7 cellular contexts compared by ENCODE assay signal in genomic region chr2:119223521-119224390, GRCh38. TPM values are rescaled to one million over a fixed set of nuclear protein-coding genes. Genes with fewer than 3 reads are reported as not detected.
DNase-seq lines count a peak whose midpoint lies in the region; ATAC-seq and TF ChIP-seq lines count a peak whose summit lies in the region.

TSS of gene STEAP3 (plus strand) at chr2:119223834. CDS start at chr2:119231013, 7,179 bp downstream.

- no peaks in the 10 kb centered on the region for H4K20me1 ChIP-seq in PC-3 (ENCODE audit: low read length)

- intact Hi-C loops in PC-3 (cut with micrococcal nuclease): loop anchor here (5.0 kb wide), 1 partner anchor 44 kb away; no protein-coding TSS in a partner anchor

- H3K4me3 ChIP-seq in GM08714 (ENCODE audit: low read length) (peak within 1 kb of the TSS; percentile 55), PC-3 (ENCODE audit: low read length) (peak within 1 kb of the TSS; percentile 94), coronary artery (peak within 1 kb of the TSS; percentile 89)

- H3K9me2 ChIP-seq in PC-3 (replicated peaks; ENCODE audit: low read length): no peaks in the 10 kb centered on the region

- H3K4me1 Mint-ChIP-seq in stimulated activated naive CD8-positive, alpha-beta T cell treated with anti-CD3 and anti-CD28 coated beads, Interleukin-15, amount 100 ng/mL, for 72 hours: peaks cover under 1% of the 10 kb centered on the region

- peaks cover 79% of the 10 kb centered on the region for H3K27me3 Mint-ChIP-seq in stimulated activated naive CD8-positive, alpha-beta T cell treated with anti-CD3 and anti-CD28 coated beads, Interleukin-15, amount 100 ng/mL, for 72 hours

- H3K4me1 ChIP-seq in PC-3 (ENCODE audit: insufficient read depth, low read length): peaks cover 17% of the 10 kb centered on the region

- peak within 1 kb of the TSS in 1 of 2 donors; percentile 58 for H3K4me3 Mint-ChIP-seq in stimulated activated naive CD8-positive, alpha-beta T cell treated with anti-CD3 and anti-CD28 coated beads, Interleukin-15, amount 100 ng/mL, for 72 hours

- H3K79me2 ChIP-seq in PC-3 (ENCODE audit: low read length): peaks cover 18% of the 10 kb centered on the region

- no peaks in the 10 kb centered on the region for H3K9me3 ChIP-seq in PC-3 (ENCODE audit: low read length)

- DNase-seq in GM20000 (ENCODE audit: low spot score) (peak; percentile 94), PC-3 (peak; percentile 82), coronary artery (ENCODE audit: low spot score) (peak; percentile 81), left lobe of liver (ENCODE audit: low spot score) (peak; percentile 97)
- no peak for DNase-seq in stimulated activated naive CD8-positive, alpha-beta T cell treated with anti-CD3 and anti-CD28 coated beads, Interleukin-15, amount 100 ng/mL, for 72 hours

- no peak within 1 kb of the TSS for H3K27ac Mint-ChIP-seq in stimulated activated naive CD8-positive, alpha-beta T cell treated with anti-CD3 and anti-CD28 coated beads, Interleukin-15, amount 100 ng/mL, for 72 hours

- peak within 1 kb of the TSS; percentile 87 for H3K9ac ChIP-seq in PC-3 (ENCODE audit: low read length)

- no peak for TF ChIP-seq CTCF in GM20000 (IDR thresholded peaks at IDR 0.05; ENCODE audit: extremely low read depth, missing control alignments)
- no peak for TF ChIP-seq CTCF in PC-3 (conservative IDR thresholded peaks at IDR 0.05; ENCODE audit: low read depth, low read length)
- no peak for TF ChIP-seq CTCF in coronary artery (IDR thresholded peaks at IDR 0.05)

- H3K9me3 Mint-ChIP-seq in stimulated activated naive CD8-positive, alpha-beta T cell treated with anti-CD3 and anti-CD28 coated beads, Interleukin-15, amount 100 ng/mL, for 72 hours: no peaks in the 10 kb centered on the region

- H2AFZ ChIP-seq in PC-3 (ENCODE audit: low read length): peak within 1 kb of the TSS; percentile 96

- BruUV-seq in PC-3 (replicated peaks; lab: Mats Ljungman, UMichigan): no TSS peak

- no peaks in the 10 kb centered on the region for H3K36me3 ChIP-seq in PC-3 (ENCODE audit: low read depth, low read length)

- ATAC-seq in HG03520 (IDR thresholded peaks at IDR 0.05; ENCODE audit: unreplicated experiment) (peak; percentile 68), PC-3 (peak; percentile 85), left lobe of liver (peak; percentile 83)
- ATAC-seq in stimulated activated naive CD8-positive, alpha-beta T cell treated with anti-CD3 and anti-CD28 coated beads, Interleukin-15, amount 100 ng/mL, for 72 hours: peak; percentile 59

- peak within 1 kb of the TSS; percentile 97 for H3K4me2 ChIP-seq in PC-3 (ENCODE audit: low read length)

- no peaks in the 10 kb centered on the region for H3K27me3 ChIP-seq in PC-3 (ENCODE audit: low read length)

- CTCF ChIA-PET in PC-3 (lab: Charles Lee): no interaction called here

- H3K27ac ChIP-seq in PC-3 (ENCODE audit: low read length): no peak within 1 kb of the TSS
- peak within 1 kb of the TSS in 1 of 2 donors; percentile 43 for H3K27ac ChIP-seq in coronary artery

- POLR2A ChIA-PET in PC-3 (lab: Charles Lee; ENCODE audit: unreplicated experiment): no interaction called here

- H3F3A ChIP-seq in PC-3 (ENCODE audit: low read length, unreplicated experiment): no peaks in the 10 kb centered on the region

RNA-seq across cellular contexts. Expression of gene STEAP3, which starts in this region (rescaled TPM):
- total RNA-seq in PC-3 (2014; rRNA removed): 24.6 and 27.3 TPM in 2 replicates
- 120 TPM for total RNA-seq in left lobe of liver

Comparison
In these comparisons a context has a peak if more than half of its experiments do, and no peak if none do; other contexts are left out.
1. DNase-seq: peak in GM20000 (single experiment), PC-3 (single experiment), coronary artery (single experiment) and left lobe of liver (single experiment); none in stimulated activated naive CD8-positive, alpha-beta T cell treated with anti-CD3 and anti-CD28 coated beads, Interleukin-15, amount 100 ng/mL, for 72 hours (0 of 2).
2. Peak in every context shown above with its lines, with median percentiles within 50 percentile points of each other: H3K4me3 ChIP-seq and ATAC-seq.